20 cellular contexts compared by ENCODE assay signal in the genomic region with DNA sequence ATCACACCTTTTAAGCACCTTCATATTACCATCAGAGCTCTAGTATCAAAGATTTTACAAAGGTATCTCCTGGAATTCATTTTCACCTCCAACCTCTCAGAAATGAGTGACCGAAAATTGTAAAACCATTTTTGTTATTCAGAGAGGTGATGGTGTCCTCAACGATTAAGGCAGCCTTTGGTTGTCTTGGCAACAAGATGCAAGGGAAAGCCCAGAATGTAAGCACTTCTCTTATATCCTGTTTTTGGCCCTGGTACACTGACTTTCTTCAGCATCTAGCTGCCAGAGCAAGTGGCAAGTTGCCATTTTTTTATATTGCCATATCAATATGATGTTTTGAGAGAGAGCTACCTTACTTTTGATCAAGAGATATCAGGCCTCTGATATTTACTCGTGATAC.
"Had no signal": no experiment of that assay in that cellular context is flagged by ENCODE, and none has a peak within 500 bp of the region (broad histone marks: within the 10 kb centered on the region; RNA-seq: fewer than 3 reads in every experiment).

No MANE protein-coding gene starts in this region.

- H3K36me3 ChIP-seq: breast epithelium, esophagus squamous epithelium, prostate gland, right lobe of liver, spleen, upper lobe of left lung had no signal

- ATAC-seq: left ventricle myocardium superior, right lobe of liver had no signal

- DNase-seq: activated CD4-positive, alpha-beta memory T cell treated with anti-CD3 and anti-CD28 coated beads for 36 hours; activated CD4-positive, alpha-beta T cell treated with anti-CD3 and anti-CD28 coated beads for 1 hour; activated gamma-delta T cell treated with Interleukin-2 at 50 U/mL for 16 hours; activated naive CD8-positive, alpha-beta T cell treated with anti-CD3 and anti-CD28 coated beads, Interleukin-2, amount 10 ng/mL, durations not matched to agents 7 days and 5 days; activated T-cell treated with anti-CD3 and anti-CD28 coated beads, Interleukin-2, amount 50 U/mL, for 48 hours; aorta; esophagus squamous epithelium; kidney; left ventricle myocardium superior; mesenchymal stem cell; occipital lobe; right lobe of liver; spleen; stimulated activated CD4-positive, alpha-beta T cell treated with anti-CD3 and anti-CD28 coated beads, Interleukin-1b, Interleukin-23, amount 100 ng/mL, for 48 hours; stimulated activated naive CD4-positive, alpha-beta T cell; substantia nigra; upper lobe of left lung had no signal

- H3K4me1 ChIP-seq: breast epithelium, esophagus squamous epithelium, prostate gland, spleen, upper lobe of left lung had no signal

- H3K27ac Mint-ChIP-seq: activated CD4-positive, alpha-beta memory T cell treated with anti-CD3 and anti-CD28 coated beads for 36 hours; activated naive CD8-positive, alpha-beta T cell treated with anti-CD3 and anti-CD28 coated beads, Interleukin-2, amount 10 ng/mL, durations not matched to agents 7 days and 5 days; nephron had no signal

- H3K9me3 Mint-ChIP-seq: activated CD4-positive, alpha-beta memory T cell treated with anti-CD3 and anti-CD28 coated beads for 36 hours; nephron had no signal

- H3K9me3 ChIP-seq: breast epithelium, esophagus squamous epithelium, prostate gland, right lobe of liver, spleen, upper lobe of left lung had no signal

- H3K4me3 ChIP-seq: breast epithelium, esophagus squamous epithelium, prostate gland, right lobe of liver, spleen, upper lobe of left lung had no signal

- H3K27ac ChIP-seq: breast epithelium, esophagus squamous epithelium, prostate gland, right lobe of liver, spleen, upper lobe of left lung had no signal

- H3K27me3 ChIP-seq: breast epithelium, esophagus squamous epithelium, right lobe of liver, spleen, upper lobe of left lung had no signal

- H3K27me3 Mint-ChIP-seq: activated naive CD8-positive, alpha-beta T cell treated with anti-CD3 and anti-CD28 coated beads, Interleukin-2, amount 10 ng/mL, durations not matched to agents 7 days and 5 days had no signal

- H3K36me3 Mint-ChIP-seq: activated CD4-positive, alpha-beta memory T cell treated with anti-CD3 and anti-CD28 coated beads for 36 hours; activated naive CD8-positive, alpha-beta T cell treated with anti-CD3 and anti-CD28 coated beads, Interleukin-2, amount 10 ng/mL, durations not matched to agents 7 days and 5 days had no signal

- H3K4me3 Mint-ChIP-seq: activated CD4-positive, alpha-beta memory T cell treated with anti-CD3 and anti-CD28 coated beads for 36 hours; activated naive CD8-positive, alpha-beta T cell treated with anti-CD3 and anti-CD28 coated beads, Interleukin-2, amount 10 ng/mL, durations not matched to agents 7 days and 5 days; nephron had no signal
